In genomic region chr17:4807534-4808377, GRCh38 we compare ENCODE assay signal across 8 cellular contexts. TPM values are rescaled to one million over a fixed set of nuclear protein-coding genes. Genes with fewer than 3 reads are reported as not detected.
DNase-seq lines count a peak whose midpoint lies in the region; ATAC-seq and TF ChIP-seq lines count a peak whose summit lies in the region.

No MANE protein-coding gene starts in this region.

- H3K4me1 Mint-ChIP-seq in nephron, result peaks cover 11% of the 10 kb centered on the region

- no peaks in the 10 kb centered on the region for H3K9me3 Mint-ChIP-seq in nephron

- H3K36me3 Mint-ChIP-seq in nephron (ENCODE audit: low read depth), result peaks cover 20% of the 10 kb centered on the region

- peak overlapping the region; percentile 81 for H3K9ac ChIP-seq in OCI-LY3 (ENCODE audit: low read length)

- H3K27me3 Mint-ChIP-seq in nephron (ENCODE audit: low read depth), result no peaks in the 10 kb centered on the region

- TF ChIP-seq CTCF in BJ (IDR thresholded peaks at IDR 0.05; ENCODE audit: insufficient read depth, low read depth, low read length) (no peak), OCI-LY3 (IDR thresholded peaks at IDR 0.05; ENCODE audit: low read depth, low read length) (no peak), epithelial cell of esophagus (IDR thresholded peaks at IDR 0.05; ENCODE audit: insufficient read depth, low read depth, low read length, missing control alignments) (no peak), nephron (IDR thresholded peaks at IDR 0.05; ENCODE audit: unreplicated experiment in 3 of 3) (no peak)

- H3K9me3 ChIP-seq in OCI-LY3 (ENCODE audit: insufficient read depth, low read length), result no peaks in the 10 kb centered on the region

- H4K20me1 ChIP-seq in OCI-LY3 (ENCODE audit: insufficient read depth, low read length), result no peaks in the 10 kb centered on the region

- H3K4me3 ChIP-seq in BJ (ENCODE audit: low read depth, low read length) (peak overlapping the region; percentile 87), OCI-LY3 (ENCODE audit: low read length) (peak overlapping the region; percentile 94), epithelial cell of esophagus (ENCODE audit: low read length) (peak overlapping the region; percentile 61)

- no peaks in the 10 kb centered on the region for H3K79me2 ChIP-seq in OCI-LY3 (ENCODE audit: low read length)

- POLR2A ChIA-PET in BJ (lab: Charles Lee), result no interaction called here

- CTCF ChIA-PET in BJ (lab: Yijun Ruan, JAX), result interaction anchor here (0.9 to 1.7 kb wide), 3 partner anchors 11 to 74 kb away, joined by 3 to 5 read pairs (median 4); no protein-coding TSS in a partner anchor

- H3K36me3 ChIP-seq in BJ (ENCODE audit: control insufficient read depth, insufficient read depth, low read length) (peaks cover 11% of the 10 kb centered on the region), OCI-LY3 (replicated peaks; ENCODE audit: low read depth, low read length) (no peaks in the 10 kb centered on the region)

- H2AFZ ChIP-seq in OCI-LY3 (ENCODE audit: low read depth, low read length), result no peak overlapping the region

- DNase-seq in BJ (ENCODE audit: low read depth) (no peak), epithelial cell of esophagus (ENCODE audit: low read depth) (no peak), 8988T (no peak), HPDE6-E6E7 (ENCODE audit: extremely low spot score) (no peak), AG08396 (ENCODE audit: low spot score) (no peak)

- peak overlapping the region; percentile 68 for H3K4me2 ChIP-seq in OCI-LY3 (ENCODE audit: low read length)

- no peak for ATAC-seq in GM18861 (IDR thresholded peaks at IDR 0.05; ENCODE audit: unreplicated experiment)

- peak overlapping the region; percentile 91 to 93 (median 92) for H3K4me3 Mint-ChIP-seq in nephron

- no peak overlapping the region for H3K27ac ChIP-seq in OCI-LY3 (ENCODE audit: low read length)

- H3K27me3 ChIP-seq in BJ (ENCODE audit: control insufficient read depth, insufficient read depth, low read length) (no peaks in the 10 kb centered on the region), OCI-LY3 (ENCODE audit: low read depth, low read length) (no peaks in the 10 kb centered on the region)

- peaks cover 9% of the 10 kb centered on the region for H3K4me1 ChIP-seq in OCI-LY3 (ENCODE audit: low read length)

- peak overlapping the region; percentile 65 to 83 (median 68) for H3K27ac Mint-ChIP-seq in nephron

RNA-seq across cellular contexts. Expression of gene PLD2, which starts 0.8 kb away (rescaled TPM):
- polyA plus RNA-seq in BJ (2011; rRNA removed), result 24.0 and 34.1 TPM in 2 replicates
- polyA minus RNA-seq in BJ (2011; rRNA and poly(A)+ RNA removed), result 26.1 and 32.8 TPM in 2 replicates

RNA-seq across cellular contexts. Expression of gene PSMB6, which starts 11.8 kb away (rescaled TPM):
- 222 and 289 TPM in 2 replicates for polyA plus RNA-seq in BJ (2011; rRNA removed)
- polyA minus RNA-seq in BJ (2011; rRNA and poly(A)+ RNA removed), result 105 and 157 TPM in 2 replicates

RNA-seq across cellular contexts. Expression of gene GLTPD2, which starts 19.0 kb away (rescaled TPM):
- polyA plus RNA-seq in BJ (2011; rRNA removed), result not detected in 2 replicates
- not detected in 2 replicates for polyA minus RNA-seq in BJ (2011; rRNA and poly(A)+ RNA removed)

RNA-seq across cellular contexts. Expression of gene VMO1, which starts 21.6 kb away (rescaled TPM):
- polyA plus RNA-seq in BJ (2011; rRNA removed), result 0.27 and 0.92 TPM in 2 replicates
- polyA minus RNA-seq in BJ (2011; rRNA and poly(A)+ RNA removed), result not detected in 2 replicates
